Comparison of ENCODE assay signal across 4 cellular contexts in genomic region chr4:788636-789297, GRCh38.
TF ChIP-seq lines count a peak whose summit lies in the region.

No MANE protein-coding gene starts in this region.

TF ChIP-seq in SK-N-SH, 30 proteins besides CTCF, POLR2A, EP300 and RAD21 (continues in another document):
- TF ChIP-seq EZH2phosphoT487 (IDR thresholded peaks at IDR 0.05; ENCODE audit: borderline replicate concordance, low read depth) (no peak), TEAD4 (IDR thresholded peaks at IDR 0.05; ENCODE audit: borderline replicate concordance, insufficient read depth) (no peak), JUND (IDR thresholded peaks at IDR 0.05) (no peak), YY1 (IDR thresholded peaks at IDR 0.05; ENCODE audit: low read depth) (no peak), PBX3 (IDR thresholded peaks at IDR 0.05) (no peak), IRF3 (IDR thresholded peaks at IDR 0.05; ENCODE audit: low read depth, low read length) (no peak), FOXM1 (IDR thresholded peaks at IDR 0.05; ENCODE audit: low read depth) (no peak)
- TF ChIP-seq, protein P1, sequence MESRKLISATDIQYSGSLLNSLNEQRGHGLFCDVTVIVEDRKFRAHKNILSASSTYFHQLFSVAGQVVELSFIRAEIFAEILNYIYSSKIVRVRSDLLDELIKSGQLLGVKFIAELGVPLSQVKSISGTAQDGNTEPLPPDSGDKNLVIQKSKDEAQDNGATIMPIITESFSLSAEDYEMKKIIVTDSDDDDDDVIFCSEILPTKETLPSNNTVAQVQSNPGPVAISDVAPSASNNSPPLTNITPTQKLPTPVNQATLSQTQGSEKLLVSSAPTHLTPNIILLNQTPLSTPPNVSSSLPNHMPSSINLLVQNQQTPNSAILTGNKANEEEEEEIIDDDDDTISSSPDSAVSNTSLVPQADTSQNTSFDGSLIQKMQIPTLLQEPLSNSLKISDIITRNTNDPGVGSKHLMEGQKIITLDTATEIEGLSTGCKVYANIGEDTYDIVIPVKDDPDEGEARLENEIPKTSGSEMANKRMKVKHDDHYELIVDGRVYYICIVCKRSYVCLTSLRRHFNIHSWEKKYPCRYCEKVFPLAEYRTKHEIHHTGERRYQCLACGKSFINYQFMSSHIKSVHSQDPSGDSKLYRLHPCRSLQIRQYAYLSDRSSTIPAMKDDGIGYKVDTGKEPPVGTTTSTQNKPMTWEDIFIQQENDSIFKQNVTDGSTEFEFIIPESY (IDR thresholded peaks at IDR 0.05; ENCODE audit: borderline replicate concordance, low read depth): no peak
- TF ChIP-seq, protein P2, sequence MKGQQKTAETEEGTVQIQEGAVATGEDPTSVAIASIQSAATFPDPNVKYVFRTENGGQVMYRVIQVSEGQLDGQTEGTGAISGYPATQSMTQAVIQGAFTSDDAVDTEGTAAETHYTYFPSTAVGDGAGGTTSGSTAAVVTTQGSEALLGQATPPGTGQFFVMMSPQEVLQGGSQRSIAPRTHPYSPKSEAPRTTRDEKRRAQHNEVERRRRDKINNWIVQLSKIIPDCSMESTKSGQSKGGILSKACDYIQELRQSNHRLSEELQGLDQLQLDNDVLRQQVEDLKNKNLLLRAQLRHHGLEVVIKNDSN (IDR thresholded peaks at IDR 0.05; ENCODE audit: borderline replicate concordance, low read depth): no peak

TF ChIP-seq in SK-N-SH treated with all-trans-retinoic acid at 6 μM for 48 hours, 23 proteins besides CTCF, POLR2A, EP300 and RAD21:
- TF ChIP-seq ESRRG (CRISPR knock-in tag; IDR thresholded peaks at IDR 0.05) (no peak), ZFP3 (CRISPR knock-in tag; IDR thresholded peaks at IDR 0.05) (no peak), TOX (CRISPR knock-in tag; IDR thresholded peaks at IDR 0.05; ENCODE audit: borderline replicate concordance) (no peak), GLIS3 (CRISPR knock-in tag; IDR thresholded peaks at IDR 0.05) (no peak), OSR1 (CRISPR knock-in tag; IDR thresholded peaks at IDR 0.05) (no peak), CREB5 (CRISPR knock-in tag; IDR thresholded peaks at IDR 0.05; ENCODE audit: low read depth) (no peak), ZNF565 (CRISPR knock-in tag; conservative IDR thresholded peaks at IDR 0.05; ENCODE audit: low read depth) (no peak)
- TF ChIP-seq, protein P3, sequence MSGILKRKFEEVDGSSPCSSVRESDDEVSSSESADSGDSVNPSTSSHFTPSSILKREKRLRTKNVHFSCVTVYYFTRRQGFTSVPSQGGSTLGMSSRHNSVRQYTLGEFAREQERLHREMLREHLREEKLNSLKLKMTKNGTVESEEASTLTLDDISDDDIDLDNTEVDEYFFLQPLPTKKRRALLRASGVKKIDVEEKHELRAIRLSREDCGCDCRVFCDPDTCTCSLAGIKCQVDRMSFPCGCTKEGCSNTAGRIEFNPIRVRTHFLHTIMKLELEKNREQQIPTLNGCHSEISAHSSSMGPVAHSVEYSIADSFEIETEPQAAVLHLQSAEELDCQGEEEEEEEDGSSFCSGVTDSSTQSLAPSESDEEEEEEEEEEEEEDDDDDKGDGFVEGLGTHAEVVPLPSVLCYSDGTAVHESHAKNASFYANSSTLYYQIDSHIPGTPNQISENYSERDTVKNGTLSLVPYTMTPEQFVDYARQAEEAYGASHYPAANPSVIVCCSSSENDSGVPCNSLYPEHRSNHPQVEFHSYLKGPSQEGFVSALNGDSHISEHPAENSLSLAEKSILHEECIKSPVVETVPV (CRISPR knock-in tag; IDR thresholded peaks at IDR 0.05): no peak

TF ChIP-seq in K562, 482 proteins besides CTCF, POLR2A, EP300 and RAD21 (continues in another document):
- TF ChIP-seq, protein P4, sequence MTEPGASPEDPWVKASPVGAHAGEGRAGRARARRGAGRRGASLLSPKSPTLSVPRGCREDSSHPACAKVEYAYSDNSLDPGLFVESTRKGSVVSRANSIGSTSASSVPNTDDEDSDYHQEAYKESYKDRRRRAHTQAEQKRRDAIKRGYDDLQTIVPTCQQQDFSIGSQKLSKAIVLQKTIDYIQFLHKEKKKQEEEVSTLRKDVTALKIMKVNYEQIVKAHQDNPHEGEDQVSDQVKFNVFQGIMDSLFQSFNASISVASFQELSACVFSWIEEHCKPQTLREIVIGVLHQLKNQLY (CRISPR knock-in tag; conservative IDR thresholded peaks at IDR 0.05): no peak
- no peak for TF ChIP-seq GTF2A2 (tag; IDR thresholded peaks at IDR 0.05)
- no peak for TF ChIP-seq ZNF696 (CRISPR knock-in tag; conservative IDR thresholded peaks at IDR 0.05)
- TF ChIP-seq TCF3 (CRISPR knock-in tag; IDR thresholded peaks at IDR 0.05): no peak
- peak; percentile 56 for TF ChIP-seq MAX (CRISPR knock-in tag; IDR thresholded peaks at IDR 0.05)
- TF ChIP-seq ZFP30 (CRISPR knock-in tag; IDR thresholded peaks at IDR 0.05; ENCODE audit: borderline replicate concordance): no peak
- no peak for TF ChIP-seq ZKSCAN1 (IDR thresholded peaks at IDR 0.05; ENCODE audit: low read depth, low read length)
- peak in 1 of 2 experiments; percentile 48 for TF ChIP-seq E2F6 (IDR thresholded peaks at IDR 0.05; ENCODE audit: borderline replicate concordance in 1 of 2, extremely low read depth in 1 of 2, insufficient read depth in 1 of 2, insufficient read length in 1 of 2, low read depth in 1 of 2, low read length in 1 of 2, poor library complexity in 1 of 2, severe bottlenecking in 1 of 2)
- no peak for TF ChIP-seq MAZ (CRISPR knock-in tag; conservative IDR thresholded peaks at IDR 0.05 in 1 of 2, IDR thresholded peaks at IDR 0.05 in 1 of 2)
- 0 out of 2 replicates have a peak, but pooled peaks have one; percentile 50 for TF ChIP-seq RBM14 (IDR thresholded peaks at IDR 0.05; ENCODE audit: borderline replicate concordance, insufficient read depth, low read depth, low read length)
- TF ChIP-seq ATF6 (CRISPR knock-in tag; IDR thresholded peaks at IDR 0.05): no peak
- TF ChIP-seq PCBP1 (IDR thresholded peaks at IDR 0.05; ENCODE audit: low read depth, low read length, poor library complexity, severe bottlenecking): no peak
- TF ChIP-seq, protein P5, sequence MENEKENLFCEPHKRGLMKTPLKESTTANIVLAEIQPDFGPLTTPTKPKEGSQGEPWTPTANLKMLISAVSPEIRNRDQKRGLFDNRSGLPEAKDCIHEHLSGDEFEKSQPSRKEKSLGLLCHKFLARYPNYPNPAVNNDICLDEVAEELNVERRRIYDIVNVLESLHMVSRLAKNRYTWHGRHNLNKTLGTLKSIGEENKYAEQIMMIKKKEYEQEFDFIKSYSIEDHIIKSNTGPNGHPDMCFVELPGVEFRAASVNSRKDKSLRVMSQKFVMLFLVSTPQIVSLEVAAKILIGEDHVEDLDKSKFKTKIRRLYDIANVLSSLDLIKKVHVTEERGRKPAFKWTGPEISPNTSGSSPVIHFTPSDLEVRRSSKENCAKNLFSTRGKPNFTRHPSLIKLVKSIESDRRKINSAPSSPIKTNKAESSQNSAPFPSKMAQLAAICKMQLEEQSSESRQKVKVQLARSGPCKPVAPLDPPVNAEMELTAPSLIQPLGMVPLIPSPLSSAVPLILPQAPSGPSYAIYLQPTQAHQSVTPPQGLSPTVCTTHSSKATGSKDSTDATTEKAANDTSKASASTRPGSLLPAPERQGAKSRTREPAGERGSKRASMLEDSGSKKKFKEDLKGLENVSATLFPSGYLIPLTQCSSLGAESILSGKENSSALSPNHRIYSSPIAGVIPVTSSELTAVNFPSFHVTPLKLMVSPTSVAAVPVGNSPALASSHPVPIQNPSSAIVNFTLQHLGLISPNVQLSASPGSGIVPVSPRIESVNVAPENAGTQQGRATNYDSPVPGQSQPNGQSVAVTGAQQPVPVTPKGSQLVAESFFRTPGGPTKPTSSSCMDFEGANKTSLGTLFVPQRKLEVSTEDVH (IDR thresholded peaks at IDR 0.05; ENCODE audit: low read depth, partially characterized antibody): no peak

TF ChIP-seq in liver, 16 proteins besides CTCF, POLR2A, EP300 and RAD21:
- TF ChIP-seq, protein P6, sequence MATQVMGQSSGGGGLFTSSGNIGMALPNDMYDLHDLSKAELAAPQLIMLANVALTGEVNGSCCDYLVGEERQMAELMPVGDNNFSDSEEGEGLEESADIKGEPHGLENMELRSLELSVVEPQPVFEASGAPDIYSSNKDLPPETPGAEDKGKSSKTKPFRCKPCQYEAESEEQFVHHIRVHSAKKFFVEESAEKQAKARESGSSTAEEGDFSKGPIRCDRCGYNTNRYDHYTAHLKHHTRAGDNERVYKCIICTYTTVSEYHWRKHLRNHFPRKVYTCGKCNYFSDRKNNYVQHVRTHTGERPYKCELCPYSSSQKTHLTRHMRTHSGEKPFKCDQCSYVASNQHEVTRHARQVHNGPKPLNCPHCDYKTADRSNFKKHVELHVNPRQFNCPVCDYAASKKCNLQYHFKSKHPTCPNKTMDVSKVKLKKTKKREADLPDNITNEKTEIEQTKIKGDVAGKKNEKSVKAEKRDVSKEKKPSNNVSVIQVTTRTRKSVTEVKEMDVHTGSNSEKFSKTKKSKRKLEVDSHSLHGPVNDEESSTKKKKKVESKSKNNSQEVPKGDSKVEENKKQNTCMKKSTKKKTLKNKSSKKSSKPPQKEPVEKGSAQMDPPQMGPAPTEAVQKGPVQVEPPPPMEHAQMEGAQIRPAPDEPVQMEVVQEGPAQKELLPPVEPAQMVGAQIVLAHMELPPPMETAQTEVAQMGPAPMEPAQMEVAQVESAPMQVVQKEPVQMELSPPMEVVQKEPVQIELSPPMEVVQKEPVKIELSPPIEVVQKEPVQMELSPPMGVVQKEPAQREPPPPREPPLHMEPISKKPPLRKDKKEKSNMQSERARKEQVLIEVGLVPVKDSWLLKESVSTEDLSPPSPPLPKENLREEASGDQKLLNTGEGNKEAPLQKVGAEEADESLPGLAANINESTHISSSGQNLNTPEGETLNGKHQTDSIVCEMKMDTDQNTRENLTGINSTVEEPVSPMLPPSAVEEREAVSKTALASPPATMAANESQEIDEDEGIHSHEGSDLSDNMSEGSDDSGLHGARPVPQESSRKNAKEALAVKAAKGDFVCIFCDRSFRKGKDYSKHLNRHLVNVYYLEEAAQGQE (IDR thresholded peaks at IDR 0.05): peak; percentile 71
- TF ChIP-seq RXRA (IDR thresholded peaks at IDR 0.05) (peak; percentile 99), HNF4G (IDR thresholded peaks at IDR 0.05) (no peak), GABPA (IDR thresholded peaks at IDR 0.05 in 1 of 2, conservative IDR thresholded peaks at IDR 0.05 in 1 of 2) (no peak), YY1 (IDR thresholded peaks at IDR 0.05) (peak; percentile 56), MAX (IDR thresholded peaks at IDR 0.05) (peak; percentile 91), FOXA1 (IDR thresholded peaks at IDR 0.05) (no peak), FOXA2 (IDR thresholded peaks at IDR 0.05) (no peak), TAF1 (conservative IDR thresholded peaks at IDR 0.05) (no peak), JUND (IDR thresholded peaks at IDR 0.05) (no peak), EGR1 (IDR thresholded peaks at IDR 0.05; ENCODE audit: low read depth in 2 of 2) (peak in 1 of 2 donors; percentile 88), NR2F2 (IDR thresholded peaks at IDR 0.05) (peak; percentile 90), ATF3 (IDR thresholded peaks at IDR 0.05) (no peak), HNF4A (conservative IDR thresholded peaks at IDR 0.05) (peak; percentile 83 to 87), SP1 (IDR thresholded peaks at IDR 0.05) (peak; percentile 83)
- TF ChIP-seq, protein P1 (IDR thresholded peaks at IDR 0.05): no peak
TF ChIP-seq in liver: peak in this region for 8.
